ENCODE assay signal across 14 cellular contexts in genomic region chr20:51958099-51958498, GRCh38.
"Had no signal": no experiment of that assay in that cellular context is flagged by ENCODE, and none has a peak within 500 bp of the region (broad histone marks: within the 10 kb centered on the region; RNA-seq: fewer than 3 reads in every experiment).

No MANE protein-coding gene starts in this region.

- H3K27ac Mint-ChIP-seq: activated B cell treated with CpG ODN at 0.5 μM for 24 hours; activated CD4-positive, alpha-beta T cell treated with anti-CD3 and anti-CD28 coated beads, Interleukin-2, amount 10 ng/mL, durations not matched to agents 7 days and 5 days; activated naive CD8-positive, alpha-beta T cell treated with anti-CD3 and anti-CD28 coated beads, Interleukin-2, amount 50 U/mL, for 24 hours; T-helper 17 cell had no signal

- H3K27me3 ChIP-seq: suprapubic skin, upper lobe of left lung had no signal

- H3K36me3 ChIP-seq: gastroesophageal sphincter, suprapubic skin, upper lobe of left lung had no signal

- H3K4me3 ChIP-seq: gastroesophageal sphincter, suprapubic skin, upper lobe of left lung had no signal

- H3K9me3 Mint-ChIP-seq: activated B cell treated with CpG ODN at 0.5 μM for 24 hours; activated naive CD8-positive, alpha-beta T cell treated with anti-CD3 and anti-CD28 coated beads, Interleukin-2, amount 50 U/mL, for 24 hours had no signal

- H3K9me3 ChIP-seq: gastroesophageal sphincter, suprapubic skin, upper lobe of left lung had no signal

- ATAC-seq: activated naive CD8-positive, alpha-beta T cell treated with anti-CD3 and anti-CD28 coated beads, Interleukin-2, amount 50 U/mL, for 24 hours; gastroesophageal sphincter; stimulated activated naive CD8-positive, alpha-beta T cell treated with anti-CD3 and anti-CD28 coated beads, Interleukin-15, Interleukin-2, amounts not matched to agents 100 U/mL and 50 U/mL, for 24 hours; T-helper 17 cell had no signal

- H3K4me1 Mint-ChIP-seq: activated B cell treated with CpG ODN at 0.5 μM for 24 hours had no signal

- H3K27ac ChIP-seq: gastroesophageal sphincter, suprapubic skin, upper lobe of left lung had no signal

- H3K4me1 ChIP-seq: gastroesophageal sphincter, suprapubic skin, upper lobe of left lung had no signal

- DNase-seq: activated B cell treated with CpG ODN at 0.5 μM for 24 hours; activated CD4-positive, alpha-beta T cell treated with anti-CD3 and anti-CD28 coated beads, Interleukin-2, amount 10 ng/mL, durations not matched to agents 7 days and 5 days; activated CD8-positive, alpha-beta memory T cell treated with anti-CD3 and anti-CD28 coated beads for 24 hours; activated naive CD4-positive, alpha-beta T cell treated with Interleukin-2 at 50 U/mL for 16 hours; activated naive CD8-positive, alpha-beta T cell treated with anti-CD3 and anti-CD28 coated beads, Interleukin-2, amount 50 U/mL, for 24 hours; cortex of kidney; effector CD8-positive, alpha-beta T cell; nucleus accumbens; stimulated activated CD4-positive, alpha-beta T cell treated with anti-CD3 and anti-CD28 coated beads, Interleukin-2, amount 100 ng/mL, for 48 hours; stimulated activated naive CD8-positive, alpha-beta T cell treated with anti-CD3 and anti-CD28 coated beads, Interleukin-15, Interleukin-2, amounts not matched to agents 100 U/mL and 50 U/mL, for 24 hours; T-helper 17 cell; upper lobe of left lung had no signal

- H3K4me3 Mint-ChIP-seq: activated B cell treated with CpG ODN at 0.5 μM for 24 hours; activated CD4-positive, alpha-beta T cell treated with anti-CD3 and anti-CD28 coated beads, Interleukin-2, amount 10 ng/mL, durations not matched to agents 7 days and 5 days; activated naive CD8-positive, alpha-beta T cell treated with anti-CD3 and anti-CD28 coated beads, Interleukin-2, amount 50 U/mL, for 24 hours; T-helper 17 cell had no signal
